In genomic region chr7:712601-713457, GRCh38 we compare ENCODE assay signal across 9 cellular contexts. TPM values are rescaled to one million over a fixed set of nuclear protein-coding genes. Genes with fewer than 3 reads are reported as not detected.
A peak's percentile ranks its signal among the peaks of the same experiment; 100 is the strongest.
DNase-seq lines count a peak whose midpoint lies in the region; ATAC-seq and TF ChIP-seq lines count a peak whose summit lies in the region.
"Had no signal": no experiment of that assay in that cellular context is flagged by ENCODE, and none has a peak within 500 bp of the region (broad histone marks: within the 10 kb centered on the region; RNA-seq: fewer than 3 reads in every experiment).

No MANE protein-coding gene starts in this region.

- no peaks in the 10 kb centered on the region for H3K27me3 ChIP-seq in right cardiac atrium (ENCODE audit: control insufficient read depth, insufficient read depth)
- H3K27me3 ChIP-seq: uterus had no signal

- intact Hi-C loops in right cardiac atrium (cut with DNase I), result no loop called here

- peaks cover 19% of the 10 kb centered on the region for H3K4me1 Mint-ChIP-seq in T-helper 17 cell

- peak overlapping the region; percentile 27 for H3K27ac Mint-ChIP-seq in T-helper 17 cell

- H3K9me3 ChIP-seq in T-helper 17 cell (ENCODE audit: control insufficient read depth, low read length, poor library complexity, severe bottlenecking) (no peaks in the 10 kb centered on the region), right cardiac atrium (ENCODE audit: control insufficient read depth, low read length) (no peaks in the 10 kb centered on the region)
- H3K9me3 ChIP-seq: uterus had no signal

- no peak for TF ChIP-seq CTCF in GM13976 (IDR thresholded peaks at IDR 0.05; ENCODE audit: borderline replicate concordance, control extremely low read depth, extremely low read depth, insufficient read depth, missing control alignments)
- no peak for TF ChIP-seq CTCF in retinal pigment epithelial cell (conservative IDR thresholded peaks at IDR 0.05; ENCODE audit: low read depth, low read length)

- H3K27ac ChIP-seq in right cardiac atrium (ENCODE audit: low read length), result no peak overlapping the region

- peak overlapping the region; percentile 94 for H3K4me3 ChIP-seq in right cardiac atrium (ENCODE audit: low read length)
- peak overlapping the region; percentile 17 for H3K4me3 ChIP-seq in retinal pigment epithelial cell (ENCODE audit: low read length)

- H3K4me1 ChIP-seq in right cardiac atrium (ENCODE audit: control insufficient read depth, insufficient read depth, low read length), result no peaks in the 10 kb centered on the region
- H3K4me1 ChIP-seq: uterus had no signal

- peaks cover 13% of the 10 kb centered on the region for H3K36me3 Mint-ChIP-seq in T-helper 17 cell (ENCODE audit: low read depth)

- 39% methylated on average over 44 of the region's 44 CpGs for WGBS in right cardiac atrium

- in situ Hi-C loops in GM13976 (cut with MboI; ENCODE audit: low sequenced_read_pairs, unreplicated experiment), result no loop called here

- ATAC-seq in T-helper 17 cell, result no peak
- ATAC-seq in right cardiac atrium, result no peak
- no peak for ATAC-seq in GM21576 (IDR thresholded peaks at IDR 0.05; ENCODE audit: unreplicated experiment)

- peak; percentile 50 for DNase-seq in GM13976 (ENCODE audit: low spot score)
- no peak for DNase-seq in T-helper 17 cell
- DNase-seq in right cardiac atrium, result no peak
- no peak for DNase-seq in retinal pigment epithelial cell (ENCODE audit: low read depth)
- no peak for DNase-seq in AG08395 (ENCODE audit: low spot score)
- DNase-seq in NCI-H2171 (lab: John Stamatoyannopoulos, UW), result no peak
- DNase-seq: NCI-H187 treated with DMSO at 0.1 percent for 48 hours, uterus had no signal

- H3K4me3 Mint-ChIP-seq in T-helper 17 cell, result peak overlapping the region; percentile 84

- H3K27me3 Mint-ChIP-seq in T-helper 17 cell, result peaks cover 17% of the 10 kb centered on the region

RNA-seq across cellular contexts. Expression of gene DNAAF5, which starts 13.7 kb away (rescaled TPM):
- 10 to 100 TPM; 10.7 to 13.7 TPM for total RNA-seq in T-helper 17 cell
- total RNA-seq in right cardiac atrium, result 10 to 100 TPM; 12.0 to 20.7 (median 16.1) TPM
- polyA plus RNA-seq in right cardiac atrium, result 10.2 TPM

RNA-seq across cellular contexts. Expression of gene PRKAR1B, which starts 14.3 kb away (rescaled TPM):
- total RNA-seq in T-helper 17 cell (10 to 100 TPM in 1 of 2 donors, 1 to 10 TPM in 1; 10.0 to 22.1 TPM), right cardiac atrium (10 to 100 TPM; 22.6 to 38.3 (median 25.1) TPM)
- polyA plus RNA-seq in right cardiac atrium, result 20.7 TPM
